ENCODE assay signal across 9 cellular contexts in the genomic region with DNA sequence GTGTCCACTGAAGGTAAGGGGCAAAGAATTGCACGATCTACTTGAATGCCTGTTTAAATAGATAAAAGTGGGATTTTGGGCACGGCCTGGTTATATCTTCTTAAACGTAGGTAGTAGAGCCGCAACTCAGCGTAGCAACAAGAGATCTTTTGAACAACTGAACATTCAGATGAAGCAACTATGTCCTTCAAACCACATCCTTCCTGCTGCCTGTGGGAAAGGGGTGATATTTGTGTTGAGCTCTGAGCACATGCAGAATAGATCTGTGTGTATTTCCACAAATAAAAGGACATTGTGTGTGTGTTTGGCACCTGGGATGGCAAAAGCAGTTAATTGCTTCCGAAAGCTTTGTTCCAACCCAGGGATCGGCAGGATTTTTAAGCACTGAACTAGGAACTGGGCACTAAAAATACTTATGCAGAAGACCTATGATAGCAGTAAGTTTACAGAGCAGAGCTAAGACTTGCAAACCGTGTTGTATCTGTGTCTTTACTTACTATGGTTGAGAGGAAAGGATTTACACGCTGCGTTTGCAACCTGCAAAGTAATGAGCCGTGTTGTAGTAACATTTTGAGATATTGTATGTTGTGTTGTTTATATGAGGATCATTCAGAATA.
A peak's percentile ranks its signal among the peaks of the same experiment; 100 is the strongest.
DNase-seq lines count a peak whose midpoint lies in the region; ATAC-seq and TF ChIP-seq lines count a peak whose summit lies in the region.
"Had no signal": no experiment of that assay in that cellular context is flagged by ENCODE, and none has a peak within 500 bp of the region (broad histone marks: within the 10 kb centered on the region; RNA-seq: fewer than 3 reads in every experiment).

No MANE protein-coding gene starts in this region.

- H3K27me3 ChIP-seq in WERI-Rb-1 (ENCODE audit: insufficient read depth, low read depth, severe bottlenecking), result no peaks in the 10 kb centered on the region
- H3K27me3 ChIP-seq: SJSA1 had no signal

- no peak for ATAC-seq in GM19463 (IDR thresholded peaks at IDR 0.05; ENCODE audit: unreplicated experiment)
- no peak for ATAC-seq in HG02623 (IDR thresholded peaks at IDR 0.05; ENCODE audit: unreplicated experiment)
- ATAC-seq in HG02885 (IDR thresholded peaks at IDR 0.05; ENCODE audit: poor library complexity, unreplicated experiment), result no peak
- ATAC-seq in HG02571 (IDR thresholded peaks at IDR 0.05; ENCODE audit: unreplicated experiment), result no peak

- in situ Hi-C loops in KBM-7 (cut with MboI; ENCODE audit: low pct_unique_long_range_greater_than_20kb, low sequenced_read_pairs), result no loop called here

- peak overlapping the region; percentile 28 for H3K4me3 ChIP-seq in WERI-Rb-1 (ENCODE audit: low read depth, low read length)
- H3K4me3 ChIP-seq in choroid plexus epithelial cell (ENCODE audit: low read depth, low read length), result no peak overlapping the region
- H3K4me3 ChIP-seq: SJSA1 had no signal

- H3K9me3 ChIP-seq in WERI-Rb-1 (ENCODE audit: severe bottlenecking), result no peaks in the 10 kb centered on the region
- H3K9me3 ChIP-seq: SJSA1 had no signal

- no peaks in the 10 kb centered on the region for H3K36me3 ChIP-seq in WERI-Rb-1
- H3K36me3 ChIP-seq: SJSA1 had no signal

- no peak overlapping the region for H3K27ac ChIP-seq in WERI-Rb-1
- H3K27ac ChIP-seq: SJSA1 had no signal

- no peak for TF ChIP-seq CTCF in WERI-Rb-1 (IDR thresholded peaks at IDR 0.05; ENCODE audit: low read depth, low read length)
- no peak for TF ChIP-seq CTCF in choroid plexus epithelial cell (conservative IDR thresholded peaks at IDR 0.05; ENCODE audit: low read depth, low read length)

- peak; percentile 87 for DNase-seq in KBM-7
- no peak for DNase-seq in WERI-Rb-1
- peak; percentile 1 for DNase-seq in choroid plexus epithelial cell (ENCODE audit: low read depth)
- DNase-seq in stimulated activated CD8-positive, alpha-beta memory T cell treated with anti-CD3 and anti-CD28 coated beads, Interleukin-12 subunit alpha, Interleukin-12 subunit beta, amount 100 ng/mL, for 1 hour (ENCODE audit: low read depth), result peak; percentile 23
